Comparison of ENCODE assay signal across 18 cellular contexts in genomic region chr2:50963734-50964133, GRCh38.
DNase-seq lines count a peak whose midpoint lies in the region; ATAC-seq, FAIRE-seq and TF ChIP-seq lines count a peak whose summit lies in the region.
"Had no signal": no experiment of that assay in that cellular context is flagged by ENCODE, and none has a peak within 500 bp of the region (broad histone marks: within the 10 kb centered on the region; RNA-seq: fewer than 3 reads in every experiment).

No MANE protein-coding gene starts in this region.

- CTCF ChIA-PET in HepG2 (lab: Yijun Ruan, JAX; ENCODE audit: low intra/inter-chr PET ratio, low total read pairs), result no interaction called here

- TF ChIP-seq CTCF in HepG2 (CRISPR knock-in tag; IDR thresholded peaks at IDR 0.05), result no peak
- TF ChIP-seq CTCF in right lobe of liver (IDR thresholded peaks at IDR 0.05), result no peak
- no peak for TF ChIP-seq CTCF in LNCaP clone FGC (IDR thresholded peaks at IDR 0.05; ENCODE audit: control insufficient read depth, extremely low read depth, insufficient read depth)
- TF ChIP-seq CTCF in VCaP (conservative IDR thresholded peaks at IDR 0.05), result no peak

- H3K36me3 ChIP-seq in HepG2 (replicated peaks in 1 of 2; ENCODE audit: control insufficient read depth in 1 of 2, insufficient read depth in 2 of 2, low read length in 2 of 2) (no peaks in the 10 kb centered on the region), right lobe of liver (no peaks in the 10 kb centered on the region)

- H3K4me1 ChIP-seq in HepG2 (ENCODE audit: insufficient read depth, low read length) (no peaks in the 10 kb centered on the region), right lobe of liver (no peaks in the 10 kb centered on the region)

- H3K27me3 ChIP-seq in HepG2 (ENCODE audit: control insufficient read depth in 1 of 2, insufficient read depth in 2 of 2, low read length in 2 of 2), result no peaks in the 10 kb centered on the region
- H3K27me3 ChIP-seq in right lobe of liver, result no peaks in the 10 kb centered on the region

- intact Hi-C loops in HepG2 (cut with micrococcal nuclease; ENCODE audit: unreplicated experiment) (no loop called here), right lobe of liver (cut with DNase I) (no loop called here)

- in situ Hi-C loops in HepG2 (cut with HindIII; ENCODE audit: extremely low pct_ligation_motif_present, low pct_unique_long_range_greater_than_20kb), result no loop called here

- TF ChIP-seq EP300 in HepG2 (IDR thresholded peaks at IDR 0.05; ENCODE audit: low read depth in 2 of 2, low read length in 2 of 2), result no peak
- TF ChIP-seq EP300 in HepG2 (CRISPR knock-in tag; IDR thresholded peaks at IDR 0.05; ENCODE audit: borderline replicate concordance), result no peak

- H3K79me2 ChIP-seq in HepG2 (ENCODE audit: insufficient read depth, low read length), result no peaks in the 10 kb centered on the region

- no peak for DNase-seq in HepG2 (ENCODE audit: low spot score)
- no peak for DNase-seq in right lobe of liver
- DNase-seq in LNCaP clone FGC (ENCODE audit: low read depth), result peak; percentile 23
- no peak for DNase-seq in NCI-H1417 (lab: John Stamatoyannopoulos, UW)
- no peak for DNase-seq in OCI-M2 (lab: John Stamatoyannopoulos, UW; ENCODE audit: unreplicated experiment)
- no peak for DNase-seq in mesenteric fat pad (ENCODE audit: low spot score)
- DNase-seq: Calu3; CD4-positive, alpha-beta memory T cell; COR-L47; DMS79; EL; GF-D8; H9 had no signal

- TF ChIP-seq POLR2A in HepG2 (IDR thresholded peaks at IDR 0.05; ENCODE audit: insufficient read depth in 1 of 2, low read depth in 2 of 2, low read length in 2 of 2) (no peak), right lobe of liver (IDR thresholded peaks at IDR 0.05) (no peak)

- ATAC-seq in HepG2 (no peak), right lobe of liver (no peak)
- ATAC-seq: GM23338, HCT116 had no signal

- BruUV-seq in HepG2 (replicated peaks; lab: Mats Ljungman, UMichigan), result no TSS peak

- FAIRE-seq in HepG2 (lab: Jason Lieb, UNC), result no peak
- FAIRE-seq: GM12891, GM18507 had no signal

- H3K4me2 ChIP-seq in HepG2 (ENCODE audit: low read depth, low read length), result no peak overlapping the region
- H3K4me2 ChIP-seq: GM23338 had no signal

- TF ChIP-seq RAD21 in HepG2 (CRISPR knock-in tag; IDR thresholded peaks at IDR 0.05), result no peak

- H3K4me3 ChIP-seq in HepG2 (replicated peaks in 1 of 3; ENCODE audit: insufficient read depth in 1 of 3, low read depth in 2 of 3, low read length in 3 of 3), result no peak overlapping the region
- no peak overlapping the region for H3K4me3 ChIP-seq in right lobe of liver
- H3K4me3 ChIP-seq in LNCaP clone FGC (ENCODE audit: low read depth, low read length), result no peak overlapping the region
- H3K4me3 ChIP-seq: GM23338 had no signal

- WGBS in HepG2 (ENCODE audit: low lambda C conversion rate), result 0% methylated on average over 2 of the region's 2 CpGs
- WGBS in right lobe of liver (ENCODE audit: insufficient coverage, low coverage, low lambda C conversion rate, missing lambda C conversion rate), result 65% methylated on average over 2 of the region's 2 CpGs

- POLR2A ChIA-PET in HepG2 (lab: Yijun Ruan, JAX), result no interaction called here

- H3K27ac ChIP-seq in HepG2 (ENCODE audit: extremely low read length, insufficient read depth, low read length), result no peak overlapping the region
- no peak overlapping the region for H3K27ac ChIP-seq in right lobe of liver
- H3K27ac ChIP-seq in VCaP, result peak overlapping the region; percentile 54

- no peaks in the 10 kb centered on the region for H4K20me1 ChIP-seq in HepG2 (ENCODE audit: insufficient read depth, low read length)

- H2AFZ ChIP-seq in HepG2 (ENCODE audit: low read length), result no peak overlapping the region
- H2AFZ ChIP-seq: GM23338 had no signal

- H3K9ac ChIP-seq in HepG2 (ENCODE audit: insufficient read depth, low read depth, low read length), result no peak overlapping the region

- H3K9me3 ChIP-seq in HepG2 (ENCODE audit: low read length), result no peaks in the 10 kb centered on the region
- no peaks in the 10 kb centered on the region for H3K9me3 ChIP-seq in right lobe of liver

TF ChIP-seq in HepG2, 621 proteins besides CTCF, POLR2A, EP300 and RAD21:
- TF ChIP-seq CENPX (CRISPR knock-in tag; IDR thresholded peaks at IDR 0.05) (no peak), ZBTB46 (CRISPR knock-in tag; IDR thresholded peaks at IDR 0.05; ENCODE audit: borderline replicate concordance) (no peak), ISX (CRISPR knock-in tag; conservative IDR thresholded peaks at IDR 0.05) (no peak), ZSCAN29 (CRISPR knock-in tag; conservative IDR thresholded peaks at IDR 0.05) (no peak), MAFF (IDR thresholded peaks at IDR 0.05; ENCODE audit: low read depth, low read length) (peak; percentile 42; the same call in 1 of the 2 replicates), ZNF382 (CRISPR knock-in tag; IDR thresholded peaks at IDR 0.05; ENCODE audit: borderline replicate concordance) (no peak), MAFK (conservative IDR thresholded peaks at IDR 0.05 in 1 of 2, IDR thresholded peaks at IDR 0.05 in 1 of 2; ENCODE audit: low read length in 2 of 2) (peak in 1 of 2 experiments; percentile 55; a peak in 2 of 4 replicates)
